8 cellular contexts compared by ENCODE assay signal in genomic region chr10:123559066-123559822, GRCh38.
DNase-seq lines count a peak whose midpoint lies in the region; ATAC-seq and TF ChIP-seq lines count a peak whose summit lies in the region.

No MANE protein-coding gene starts in this region.

- intact Hi-C loops in MCF 10A (cut with micrococcal nuclease), result loop anchor here (1.0 kb wide), 3 partner anchors 179 to 516 kb away; no protein-coding TSS in a partner anchor

- peaks cover 13 to 73% (median 70%) of the 10 kb centered on the region in 10 experiments for H3K4me1 ChIP-seq in BLaER1 treated with 17β-estradiol and CSF1 and Interleukin-3, amounts not matched to agents 10 nM and 100 nM

- no TSS peak for BruUV-seq in MCF 10A (replicated peaks; lab: Mats Ljungman, UMichigan)

- H3K27me3 Mint-ChIP-seq in MCF 10A (ENCODE audit: insufficient read depth, unreplicated experiment), result no peaks in the 10 kb centered on the region

- H3K4me3 ChIP-seq in BLaER1 treated with 17β-estradiol and CSF1 and Interleukin-3, amounts not matched to agents 10 nM and 100 nM, result no peak overlapping the region

- 0 out of 22 replicates have a peak, but pooled peaks cover 0 to 3% (median 0%) of the 10 kb centered on the region in 11 experiments for H3K9me3 ChIP-seq in BLaER1 treated with 17β-estradiol and CSF1 and Interleukin-3, amounts not matched to agents 10 nM and 100 nM (replicated peaks in 1 of 11)

- H3K36me3 Mint-ChIP-seq in MCF 10A (ENCODE audit: insufficient read depth, unreplicated experiment), result peaks cover 6% of the 10 kb centered on the region

- no peak overlapping the region for H3K4me3 Mint-ChIP-seq in MCF 10A (ENCODE audit: unreplicated experiment)

- ATAC-seq in GM21515 (IDR thresholded peaks at IDR 0.05; ENCODE audit: unreplicated experiment), result peak; percentile 61

- H4K20me1 ChIP-seq in BLaER1 treated with 17β-estradiol and CSF1 and Interleukin-3, amounts not matched to agents 10 nM and 100 nM, result 0 out of 22 replicates have a peak, but pooled peaks cover 0 to 5% (median 0%) of the 10 kb centered on the region in 11 experiments

- H3K9me3 Mint-ChIP-seq in MCF 10A (ENCODE audit: unreplicated experiment), result no peaks in the 10 kb centered on the region

- H3K27me3 ChIP-seq in BLaER1 treated with 17β-estradiol and CSF1 and Interleukin-3, amounts not matched to agents 10 nM and 100 nM, result peaks cover 0 to 22% (median 0%) of the 10 kb centered on the region in 11 experiments; a peak in 4 of 22 replicates

- H3K4me1 Mint-ChIP-seq in MCF 10A (ENCODE audit: insufficient read depth, unreplicated experiment), result no peaks in the 10 kb centered on the region

- H3K4me2 ChIP-seq in BLaER1 treated with 17β-estradiol and CSF1 and Interleukin-3, amounts not matched to agents 10 nM and 100 nM, result peak overlapping the region; percentile 49 to 94 (median 81)

- TF ChIP-seq CTCF in VCaP (conservative IDR thresholded peaks at IDR 0.05) (peak; percentile 84), MCF 10A (IDR thresholded peaks at IDR 0.05; ENCODE audit: unreplicated experiment) (peak; percentile 97)

- peak overlapping the region in 6 of 11 experiments; percentile 5 to 50 (median 22); a peak in 5 of 22 replicates for H3K9ac ChIP-seq in BLaER1 treated with 17β-estradiol and CSF1 and Interleukin-3, amounts not matched to agents 10 nM and 100 nM

- no peaks in the 10 kb centered on the region for H3K36me3 ChIP-seq in BLaER1 treated with 17β-estradiol and CSF1 and Interleukin-3, amounts not matched to agents 10 nM and 100 nM

- POLR2A ChIA-PET in MCF 10A (lab: Yijun Ruan, JAX), result interaction anchor here (0.5 to 0.6 kb wide), 2 partner anchors 179 to 578 kb away, joined by 3 read pairs; no protein-coding TSS in a partner anchor

- H3K27ac ChIP-seq in BLaER1 treated with 17β-estradiol and CSF1 and Interleukin-3, amounts not matched to agents 10 nM and 100 nM, result peak overlapping the region in 6 of 11 experiments; percentile 17 to 59 (median 42); a peak in 9 of 22 replicates
- no peak overlapping the region for H3K27ac ChIP-seq in VCaP

- no peak overlapping the region for H3K27ac Mint-ChIP-seq in MCF 10A (ENCODE audit: low read depth, unreplicated experiment)

- DNase-seq in NCI-H1105 treated with DMSO at 0.1 percent for 48 hours (lab: John Stamatoyannopoulos, UW) (peak; percentile 13), MCF 10A (ENCODE audit: unreplicated experiment) (peak; percentile 71), islet precursor cell (peak; percentile 90), HCEC 1CT (no peak)
- DNase-seq in stimulated activated CD4-positive, alpha-beta T cell treated with anti-CD3 and anti-CD28 coated beads, Interleukin-15, amount 100 ng/mL, for 24 hours, result peak; percentile 71

- CTCF ChIA-PET in MCF 10A (lab: Yijun Ruan, JAX), result interaction anchor here (0.6 to 3.7 kb wide), 20 partner anchors 9 to 519 kb away, joined by 3 to 29 read pairs (median 4); no protein-coding TSS in a partner anchor
